Comparison of ENCODE assay signal across 11 cellular contexts in genomic region chr1:237873487-237873927, GRCh38. TPM values are rescaled to one million over a fixed set of nuclear protein-coding genes. Genes with fewer than 3 reads are reported as not detected.
A peak's percentile ranks its signal among the peaks of the same experiment; 100 is the strongest.
DNase-seq lines count a peak whose midpoint lies in the region; ATAC-seq, FAIRE-seq and TF ChIP-seq lines count a peak whose summit lies in the region.
"Had no signal": no experiment of that assay in that cellular context is flagged by ENCODE, and none has a peak within 500 bp of the region (broad histone marks: within the 10 kb centered on the region; RNA-seq: fewer than 3 reads in every experiment).

No MANE protein-coding gene starts in this region.

- no peak overlapping the region for H3K4ac ChIP-seq in mesenchymal stem cell (ENCODE audit: low read depth in 1 of 2, low read length in 2 of 2)

- H3K4me3 ChIP-seq in MG63 (no peak overlapping the region), GM12878 (no peak overlapping the region), mesenchymal stem cell (ENCODE audit: insufficient read depth in 1 of 2, low read depth in 1 of 2, low read length in 2 of 2) (no peak overlapping the region)
- H3K4me3 ChIP-seq: heart left ventricle had no signal

- CTCF ChIA-PET in GM12878 (lab: Yijun Ruan, JAX) = interaction anchor here (5.0 kb wide), 1 partner anchor 10 kb away, joined by 27 read pairs; no protein-coding TSS in a partner anchor

- no peak for TF ChIP-seq EP300 in GM12878 (IDR thresholded peaks at IDR 0.05; ENCODE audit: borderline replicate concordance in 1 of 2, control insufficient read depth in 1 of 2, low read depth in 2 of 2, low read length in 2 of 2)

- H3K27ac ChIP-seq in GM12878 (ENCODE audit: control insufficient read depth, insufficient read depth) (no peak overlapping the region), mesenchymal stem cell (ENCODE audit: low read length, poor library complexity, severe bottlenecking) (peak overlapping the region; percentile 58)
- H3K27ac ChIP-seq: heart left ventricle, VCaP had no signal

- H3K4me1 ChIP-seq in GM12878 (ENCODE audit: control insufficient read depth, insufficient read depth, low read length) = no peaks in the 10 kb centered on the region
- peaks cover 5% of the 10 kb centered on the region for H3K4me1 ChIP-seq in mesenchymal stem cell (ENCODE audit: control insufficient read depth, insufficient read depth, low read depth, low read length)
- H3K4me1 ChIP-seq: heart left ventricle had no signal

- H4K20me1 ChIP-seq in GM12878 (ENCODE audit: control insufficient read depth, insufficient read depth) = no peaks in the 10 kb centered on the region

- no peak overlapping the region for H3K23ac ChIP-seq in mesenchymal stem cell (ENCODE audit: low read length in 2 of 2)

- H3K18ac ChIP-seq in mesenchymal stem cell (ENCODE audit: low read depth in 1 of 2, low read length in 2 of 2) = no peak overlapping the region

- H4K8ac ChIP-seq in mesenchymal stem cell (ENCODE audit: low read length) = no peak overlapping the region

- no peak overlapping the region for H2AFZ ChIP-seq in GM12878 (ENCODE audit: control insufficient read depth, low read depth, low read length)
- no peak overlapping the region for H2AFZ ChIP-seq in mesenchymal stem cell (ENCODE audit: low read depth, low read length)

- in situ Hi-C loops in GM12878 (cut with MboI) = no loop called here

- RAD21 ChIA-PET in GM12878 (lab: Charles Lee; ENCODE audit: unreplicated experiment) = no interaction called here

- BruUV-seq in GM12878 (replicated peaks; lab: Mats Ljungman, UMichigan) = no TSS peak

- H3K27me3 ChIP-seq in MG63 (no peaks in the 10 kb centered on the region), GM12878 (replicated peaks in 1 of 2; ENCODE audit: control insufficient read depth in 2 of 2, insufficient read depth in 2 of 2, low read length in 1 of 2) (no peaks in the 10 kb centered on the region), mesenchymal stem cell (ENCODE audit: control insufficient read depth in 1 of 2, insufficient read depth in 1 of 2, low read length in 2 of 2) (no peaks in the 10 kb centered on the region)
- H3K27me3 ChIP-seq: heart left ventricle had no signal

- H3K79me2 ChIP-seq in GM12878 (ENCODE audit: control insufficient read depth, insufficient read depth, low read length) = no peaks in the 10 kb centered on the region

- TF ChIP-seq RAD21 in GM12878 (IDR thresholded peaks at IDR 0.05; ENCODE audit: insufficient read depth, low read depth, low read length) = no peak

- H2BK12ac ChIP-seq in mesenchymal stem cell (ENCODE audit: low read length in 2 of 2) = no peak overlapping the region

- no peak overlapping the region for H2BK15ac ChIP-seq in mesenchymal stem cell (ENCODE audit: low read depth, poor library complexity, severe bottlenecking)

- POLR2A ChIA-PET in GM12878 (lab: Charles Lee) = no interaction called here

- ATAC-seq in GM12878 (peak; percentile 50), GM21529 (IDR thresholded peaks at IDR 0.05; ENCODE audit: unreplicated experiment) (no peak)
- ATAC-seq: heart left ventricle had no signal

- no peak overlapping the region for H2BK5ac ChIP-seq in mesenchymal stem cell (ENCODE audit: low read depth, low read length, poor library complexity, severe bottlenecking)

- H4K91ac ChIP-seq in mesenchymal stem cell (ENCODE audit: low read length) = no peak overlapping the region

- H3K9ac ChIP-seq in GM12878 (ENCODE audit: control insufficient read depth, insufficient read depth, low read length) (no peak overlapping the region), mesenchymal stem cell (ENCODE audit: low read length) (no peak overlapping the region)

- intact Hi-C loops in GM12878 (cut with micrococcal nuclease; ENCODE audit: unreplicated experiment) = no loop called here

- TF ChIP-seq CTCF in GM12878 (IDR thresholded peaks at IDR 0.05 in 2 of 3, conservative IDR thresholded peaks at IDR 0.05 in 1 of 3; ENCODE audit: control insufficient read depth in 2 of 3, extremely low read depth in 1 of 3, insufficient read depth in 1 of 3, low read depth in 3 of 3, low read length in 3 of 3) = no peak

- H3K79me1 ChIP-seq in mesenchymal stem cell (replicated peaks; ENCODE audit: low read length, poor library complexity, severe bottlenecking) = no peaks in the 10 kb centered on the region

- no peak overlapping the region for H3K14ac ChIP-seq in mesenchymal stem cell (ENCODE audit: low read length in 2 of 2)

- H3K9me3 ChIP-seq in MG63 (no peaks in the 10 kb centered on the region), GM12878 (replicated peaks; ENCODE audit: control insufficient read depth, insufficient read depth, low read length) (no peaks in the 10 kb centered on the region), mesenchymal stem cell (ENCODE audit: control insufficient read depth, low read length) (no peaks in the 10 kb centered on the region)
- H3K9me3 ChIP-seq: heart left ventricle had no signal

- no peak overlapping the region for H2AK5ac ChIP-seq in mesenchymal stem cell (ENCODE audit: low read length, severe bottlenecking)

- DNase-seq in H4 (ENCODE audit: low spot score) = peak; percentile 84
- peak; percentile 87 for DNase-seq in MG63
- no peak for DNase-seq in GM12878 (ENCODE audit: low read depth, low spot score)
- DNase-seq in mesenchymal stem cell = peak; percentile 85
- no peak for DNase-seq in activated CD8-positive, alpha-beta memory T cell treated with anti-CD3 and anti-CD28 coated beads, Interleukin-2, amount 50 U/mL, for 4 hours
- no peak for DNase-seq in NCI-H2196 treated with DMSO at 0.1 percent for 48 hours (lab: John Stamatoyannopoulos, UW; ENCODE audit: unreplicated experiment)
- DNase-seq: amygdala, heart left ventricle had no signal

- no peak for TF ChIP-seq POLR2A in GM12878 (IDR thresholded peaks at IDR 0.05; ENCODE audit: low read depth, low read length)

- no peaks in the 10 kb centered on the region for H3K36me3 ChIP-seq in MG63
- no peaks in the 10 kb centered on the region for H3K36me3 ChIP-seq in GM12878 (ENCODE audit: control insufficient read depth in 2 of 2, insufficient read depth in 2 of 2, low read length in 1 of 2)
- no peaks in the 10 kb centered on the region for H3K36me3 ChIP-seq in mesenchymal stem cell (ENCODE audit: control insufficient read depth in 1 of 2, insufficient read depth in 2 of 2, low read depth in 1 of 2, low read length in 2 of 2)
- H3K36me3 ChIP-seq: heart left ventricle had no signal

- no peak for FAIRE-seq in GM12878 (lab: Jason Lieb, UNC)

- H2BK120ac ChIP-seq in mesenchymal stem cell (ENCODE audit: low read depth, low read length) = no peak overlapping the region

- H3K4me2 ChIP-seq in GM12878 (ENCODE audit: control insufficient read depth, insufficient read depth) (no peak overlapping the region), mesenchymal stem cell (ENCODE audit: low read length, poor library complexity, severe bottlenecking) (no peak overlapping the region)

- SMC1A ChIA-PET in GM12878 (lab: Charles Lee; ENCODE audit: uncharacterized antibody, unreplicated experiment) = interaction anchor here (0.6 kb wide), 1 partner anchor 830 kb away, joined by 3 read pairs; no protein-coding TSS in a partner anchor

- 0% methylated on average over 2 of the region's 2 CpGs for WGBS in GM12878 (ENCODE audit: insufficient coverage, insufficient replicate concordance, low lambda C conversion rate, missing lambda C conversion rate)
- 37% methylated on average over 2 of the region's 2 CpGs for WGBS in mesenchymal stem cell

TF ChIP-seq in GM12878, 131 proteins besides CTCF, POLR2A, EP300 and RAD21 (continues in another document):
- no peak for TF ChIP-seq MTA3 (IDR thresholded peaks at IDR 0.05; ENCODE audit: borderline replicate concordance, low read length)
- TF ChIP-seq PBX3 (IDR thresholded peaks at IDR 0.05; ENCODE audit: insufficient replicate concordance, low read depth, low read length) = no peak
- TF ChIP-seq, protein P1, sequence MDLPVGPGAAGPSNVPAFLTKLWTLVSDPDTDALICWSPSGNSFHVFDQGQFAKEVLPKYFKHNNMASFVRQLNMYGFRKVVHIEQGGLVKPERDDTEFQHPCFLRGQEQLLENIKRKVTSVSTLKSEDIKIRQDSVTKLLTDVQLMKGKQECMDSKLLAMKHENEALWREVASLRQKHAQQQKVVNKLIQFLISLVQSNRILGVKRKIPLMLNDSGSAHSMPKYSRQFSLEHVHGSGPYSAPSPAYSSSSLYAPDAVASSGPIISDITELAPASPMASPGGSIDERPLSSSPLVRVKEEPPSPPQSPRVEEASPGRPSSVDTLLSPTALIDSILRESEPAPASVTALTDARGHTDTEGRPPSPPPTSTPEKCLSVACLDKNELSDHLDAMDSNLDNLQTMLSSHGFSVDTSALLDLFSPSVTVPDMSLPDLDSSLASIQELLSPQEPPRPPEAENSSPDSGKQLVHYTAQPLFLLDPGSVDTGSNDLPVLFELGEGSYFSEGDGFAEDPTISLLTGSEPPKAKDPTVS (IDR thresholded peaks at IDR 0.05; ENCODE audit: low read depth, low read length) = no peak

RNA-seq across cellular contexts. Expression of gene ZP4, which starts 17.2 kb away (rescaled TPM):
- total RNA-seq in H4 (2014; rRNA removed; shearing (Covaris generic)) = not detected in 2 replicates
- not detected in 2 replicates for total RNA-seq in MG63 (2014; rRNA removed; shearing (Covaris generic); ENCODE audit: low replicate concordance)
- total RNA-seq in GM12878 (2013; cell fraction: nucleolus; rRNA removed) = not detected in 2 replicates
- not detected in 2 replicates for total RNA-seq in GM12878 (2014; rRNA removed)
- total RNA-seq in GM12878 (2014; rRNA removed; fragmentation: Illumina TruSeq; extraction: Trizol) = not detected in 2 replicates
- not detected in 2 replicates for total RNA-seq in GM12878 (2021)
- not detected for polyA plus RNA-seq in GM12878 (2011; ENCODE audit: low read depth)
- 0.10 and 0.23 TPM in 2 replicates for polyA plus RNA-seq in GM12878 (2011; rRNA removed)
- polyA plus RNA-seq in GM12878 (2011; cell fraction: cytosol; rRNA removed) = 0.12 and 0.15 TPM in 2 replicates
- 0.16 and 0.33 TPM in 2 replicates for polyA plus RNA-seq in GM12878 (2011; cell fraction: nucleus; rRNA removed)
- not detected in 2 replicates for polyA plus RNA-seq in GM12878 (2012)
- polyA plus RNA-seq in GM12878 (2014; fragmentation: Illumina TruSeq; extraction: Trizol) = not detected in 2 replicates
- not detected for polyA plus RNA-seq in GM12878 (2014; fragmentation: Nextera tagmentation; extraction: Ambion mirVana)
- not detected in 2 replicates for polyA plus RNA-seq in GM12878 (2014; rRNA removed)
- polyA plus RNA-seq in GM12878 (2016; fragmentation: Nextera tagmentation; extraction: Ambion mirVana) = not detected
- polyA minus RNA-seq in GM12878 (2011; rRNA and poly(A)+ RNA removed) = 0.36 TPM in 1 of 2 replicates, not detected in the other
- polyA minus RNA-seq in GM12878 (2011; cell fraction: cytosol; rRNA and poly(A)+ RNA removed) = not detected in 2 replicates
- 0.29 TPM in 1 of 2 replicates, not detected in the other for polyA minus RNA-seq in GM12878 (2011; cell fraction: nucleus; rRNA and poly(A)+ RNA removed)
- polyA plus RNA-seq in mesenchymal stem cell (2013, experiment 1 of 2) = not detected
- not detected for polyA plus RNA-seq in mesenchymal stem cell (2013, experiment 2 of 2)
- total RNA-seq: heart left ventricle, osteoblast had no signal
- polyA plus RNA-seq: heart left ventricle had no signal

Comparison
In these comparisons a context has a peak if more than half of its experiments do, and no peak if none do; other contexts are left out.
1. DNase-seq: peak in H4 (single experiment), MG63 (single experiment) and mesenchymal stem cell (single experiment); none in GM12878 (single experiment), activated CD8-positive, alpha-beta memory T cell treated with anti-CD3 and anti-CD28 coated beads, Interleukin-2, amount 50 U/mL, for 4 hours (single experiment) and NCI-H2196 treated with DMSO at 0.1 percent for 48 hours (single experiment).